ENCODE assay signal across 14 cellular contexts in genomic region chr12:24851341-24851740, GRCh38.
DNase-seq lines count a peak whose midpoint lies in the region; ATAC-seq and TF ChIP-seq lines count a peak whose summit lies in the region.
"Had no signal": no experiment of that assay in that cellular context is flagged by ENCODE, and none has a peak within 500 bp of the region (broad histone marks: within the 10 kb centered on the region; RNA-seq: fewer than 3 reads in every experiment).

No MANE protein-coding gene starts in this region.

- ATAC-seq in body of pancreas (peak; percentile 36), GM18498 (IDR thresholded peaks at IDR 0.05; ENCODE audit: unreplicated experiment) (no peak), HG02973 (IDR thresholded peaks at IDR 0.05; ENCODE audit: unreplicated experiment) (no peak)
- ATAC-seq in activated CD4-positive, alpha-beta T cell treated with anti-CD3 and anti-CD28 coated beads for 36 hours = no peak
- ATAC-seq: HCT116 had no signal

- H3K27ac Mint-ChIP-seq in H9 = peak overlapping the region in 2 of 3 experiments; percentile 25 to 30; a peak in 3 of 7 replicates
- no peak overlapping the region for H3K27ac Mint-ChIP-seq in activated CD4-positive, alpha-beta T cell treated with anti-CD3 and anti-CD28 coated beads for 36 hours
- H3K27ac Mint-ChIP-seq: B cell; CD4-positive, alpha-beta T cell had no signal

- H3K56ac ChIP-seq in H9 (ENCODE audit: insufficient read length, low read depth, low read length) = no peak overlapping the region
- H3K56ac ChIP-seq in mesendoderm (ENCODE audit: low read length) = no peak overlapping the region

- H3K27ac ChIP-seq in BLaER1 treated with 17β-estradiol and CSF1 and Interleukin-3, amounts not matched to agents 10 nM and 100 nM = peak overlapping the region in 6 of 11 experiments; percentile 5 to 40 (median 26); a peak in 7 of 22 replicates
- H3K27ac ChIP-seq in H9 (ENCODE audit: insufficient read length, low read depth, low read length) = no peak overlapping the region
- H3K27ac ChIP-seq in body of pancreas = peak overlapping the region; percentile 37 to 80 (median 62)
- H3K27ac ChIP-seq in mesendoderm (ENCODE audit: low read depth, low read length) = peak overlapping the region; percentile 54
- H3K27ac ChIP-seq: C4-2B had no signal

- no peak for TF ChIP-seq CTCF in H9 (conservative IDR thresholded peaks at IDR 0.05)
- no peak for TF ChIP-seq CTCF in body of pancreas (IDR thresholded peaks at IDR 0.05)

- H3K4me1 Mint-ChIP-seq in H9 = peaks cover 27 to 32% of the 10 kb centered on the region in 2 experiments
- peaks cover 22% of the 10 kb centered on the region for H3K4me1 Mint-ChIP-seq in activated CD4-positive, alpha-beta T cell treated with anti-CD3 and anti-CD28 coated beads for 36 hours
- H3K4me1 Mint-ChIP-seq: B cell had no signal

- intact Hi-C loops in body of pancreas (cut with DNase I) = no loop called here
- intact Hi-C loops in activated CD4-positive, alpha-beta T cell treated with anti-CD3 and anti-CD28 coated beads for 36 hours (cut with DNase I, micrococcal nuclease) = loop anchor here (5.0 to 10.0 kb wide), 3 partner anchors 96 to 281 kb away; partner anchors contain the start of gene BCAT1 (in 1 of the 2)

- H4K8ac ChIP-seq in H9 (replicated peaks; ENCODE audit: insufficient read length, low read depth, low read length) (no peak overlapping the region), mesendoderm (ENCODE audit: low read depth, low read length) (no peak overlapping the region)

- H3K4me2 ChIP-seq in BLaER1 treated with 17β-estradiol and CSF1 and Interleukin-3, amounts not matched to agents 10 nM and 100 nM = peak overlapping the region in 6 of 11 experiments; percentile 20 to 57 (median 56); a peak in 12 of 22 replicates
- H3K4me2 ChIP-seq in H9 (ENCODE audit: insufficient read depth, insufficient read length, low read length) (no peak overlapping the region), mesendoderm (ENCODE audit: low read length) (no peak overlapping the region)

- H3K79me1 ChIP-seq in H9 (ENCODE audit: insufficient read depth, low read depth, low read length, poor library complexity, severe bottlenecking) (peaks cover 2% of the 10 kb centered on the region), mesendoderm (ENCODE audit: low read length) (peaks cover 14% of the 10 kb centered on the region)

- no peaks in the 10 kb centered on the region for H3K9me3 Mint-ChIP-seq in H9
- H3K9me3 Mint-ChIP-seq in activated CD4-positive, alpha-beta T cell treated with anti-CD3 and anti-CD28 coated beads for 36 hours (ENCODE audit: low read depth) = no peaks in the 10 kb centered on the region
- H3K9me3 Mint-ChIP-seq: CD4-positive, alpha-beta T cell; HFFc6 had no signal

- no peak overlapping the region for H3K14ac ChIP-seq in H9 (ENCODE audit: insufficient read depth, low read length)

- H3T11ph ChIP-seq in H9 (ENCODE audit: low read length) = no peak overlapping the region

- H3K23ac ChIP-seq in H9 (ENCODE audit: insufficient read length, low read depth, low read length) (no peak overlapping the region), mesendoderm (ENCODE audit: low read length) (no peak overlapping the region)

- peaks cover 38 to 95% (median 69%) of the 10 kb centered on the region in 11 experiments for H3K36me3 ChIP-seq in BLaER1 treated with 17β-estradiol and CSF1 and Interleukin-3, amounts not matched to agents 10 nM and 100 nM
- H3K36me3 ChIP-seq in body of pancreas (replicated peaks in 1 of 2; ENCODE audit: insufficient read depth in 1 of 2, low read depth in 2 of 2) (no peaks in the 10 kb centered on the region), mesendoderm (ENCODE audit: control insufficient read depth, insufficient read depth, low read length) (no peaks in the 10 kb centered on the region)

- peaks cover 19 to 44% (median 34%) of the 10 kb centered on the region in 3 experiments for H3K36me3 Mint-ChIP-seq in H9 (ENCODE audit: insufficient read depth in 1 of 3, low read depth in 3 of 3)
- no peaks in the 10 kb centered on the region for H3K36me3 Mint-ChIP-seq in activated CD4-positive, alpha-beta T cell treated with anti-CD3 and anti-CD28 coated beads for 36 hours (ENCODE audit: low read depth)

- H2BK15ac ChIP-seq in H9 (ENCODE audit: low read depth, low read length) = no peak overlapping the region
- no peak overlapping the region for H2BK15ac ChIP-seq in mesendoderm (replicated peaks; ENCODE audit: low read depth)

- WGBS in H9 (ENCODE audit: extremely low coverage, insufficient read length, low lambda C conversion rate) = no CpG with 5 or more reads among the region's 3 CpGs
- WGBS in body of pancreas, 2 donors = 41 to 46% methylated on average over 3 of the region's 3 CpGs
- WGBS in mesendoderm (ENCODE audit: extremely low coverage, insufficient coverage, low lambda C conversion rate) = no CpG with 5 or more reads among the region's 3 CpGs

- no peak overlapping the region for H3K4ac ChIP-seq in H9 (ENCODE audit: low read depth, low read length)
- H3K4ac ChIP-seq in mesendoderm (ENCODE audit: low read depth, low read length) = no peak overlapping the region

- peaks cover 0 to 33% (median 0%) of the 10 kb centered on the region in 11 experiments; a peak in 4 of 22 replicates for H4K20me1 ChIP-seq in BLaER1 treated with 17β-estradiol and CSF1 and Interleukin-3, amounts not matched to agents 10 nM and 100 nM
- no peaks in the 10 kb centered on the region for H4K20me1 ChIP-seq in H9 (ENCODE audit: control insufficient read depth, insufficient read depth, insufficient read length)

- CTCF ChIA-PET in activated CD4-positive, alpha-beta T cell treated with anti-CD3 and anti-CD28 coated beads for 36 hours (lab: Charles Lee) = interaction anchor here (0.7 to 4.0 kb wide), 6 partner anchors 11 to 537 kb away, joined by 3 to 24 read pairs (median 4); no protein-coding TSS in a partner anchor

- no peak overlapping the region for H2BK5ac ChIP-seq in H9 (ENCODE audit: insufficient read length, low read length)
- peak overlapping the region; percentile 28 for H2BK5ac ChIP-seq in mesendoderm (ENCODE audit: low read length)

- H3K9me3 ChIP-seq in BLaER1 treated with 17β-estradiol and CSF1 and Interleukin-3, amounts not matched to agents 10 nM and 100 nM (replicated peaks in 1 of 11) = peaks cover 0 to 4% (median 0%) of the 10 kb centered on the region in 11 experiments; a peak in 1 of 22 replicates
- no peaks in the 10 kb centered on the region for H3K9me3 ChIP-seq in H9 (ENCODE audit: control insufficient read depth, low read depth, low read length)
- no peaks in the 10 kb centered on the region for H3K9me3 ChIP-seq in body of pancreas
- H3K9me3 ChIP-seq: Caco-2 had no signal

- H2BK12ac ChIP-seq in H9 (ENCODE audit: insufficient read length, low read depth, low read length) = no peak overlapping the region

- no peak overlapping the region for H2BK20ac ChIP-seq in H9 (ENCODE audit: low read depth, low read length, poor library complexity, severe bottlenecking)

- no peak overlapping the region for H3K4me3 Mint-ChIP-seq in H9
- no peak overlapping the region for H3K4me3 Mint-ChIP-seq in activated CD4-positive, alpha-beta T cell treated with anti-CD3 and anti-CD28 coated beads for 36 hours
- H3K4me3 Mint-ChIP-seq: B cell; CD4-positive, alpha-beta T cell; HFFc6 had no signal

- H3K27me3 Mint-ChIP-seq in H9 (ENCODE audit: low read depth) = no peaks in the 10 kb centered on the region
- peaks cover 11% of the 10 kb centered on the region for H3K27me3 Mint-ChIP-seq in activated CD4-positive, alpha-beta T cell treated with anti-CD3 and anti-CD28 coated beads for 36 hours
- H3K27me3 Mint-ChIP-seq: B cell had no signal

- H3K18ac ChIP-seq in H9 (ENCODE audit: insufficient read length, low read depth, low read length) = no peak overlapping the region
- H3K18ac ChIP-seq in mesendoderm (ENCODE audit: low read length) = no peak overlapping the region

- H3K79me2 ChIP-seq in H9 (ENCODE audit: insufficient read depth, low read length) = no peaks in the 10 kb centered on the region; the same call in 1 of the 2 replicates
- H3K79me2 ChIP-seq in mesendoderm (ENCODE audit: control insufficient read depth, insufficient read depth, low read length) = peaks cover 2% of the 10 kb centered on the region

- H3K9ac ChIP-seq in BLaER1 treated with 17β-estradiol and CSF1 and Interleukin-3, amounts not matched to agents 10 nM and 100 nM = no peak overlapping the region
- no peak overlapping the region for H3K9ac ChIP-seq in H9 (ENCODE audit: extremely low read depth, insufficient read length, low read length)
- H3K9ac ChIP-seq in mesendoderm (ENCODE audit: low read length) = no peak overlapping the region

- H3K27me3 ChIP-seq in BLaER1 treated with 17β-estradiol and CSF1 and Interleukin-3, amounts not matched to agents 10 nM and 100 nM = no peaks in the 10 kb centered on the region
- H3K27me3 ChIP-seq in H9 (ENCODE audit: insufficient read depth, low read length) = no peaks in the 10 kb centered on the region
- no peaks in the 10 kb centered on the region for H3K27me3 ChIP-seq in body of pancreas
- H3K27me3 ChIP-seq in mesendoderm (ENCODE audit: insufficient read depth, low read length, poor library complexity) = no peaks in the 10 kb centered on the region

- no peak overlapping the region for H4K91ac ChIP-seq in H9 (ENCODE audit: insufficient read length, low read depth, low read length)

- H4K5ac ChIP-seq in H9 (ENCODE audit: insufficient read length, low read depth, low read length) = no peak overlapping the region
- no peak overlapping the region for H4K5ac ChIP-seq in mesendoderm (ENCODE audit: low read length)

- DNase-seq in H9 = no peak
- no peak for DNase-seq in body of pancreas
- peak; percentile 66 for DNase-seq in mesendoderm
- no peak for DNase-seq in activated CD4-positive, alpha-beta T cell treated with anti-CD3 and anti-CD28 coated beads for 36 hours
- DNase-seq: Caco-2; CD4-positive, alpha-beta T cell; HFFc6; KG1 had no signal

- no peak for TF ChIP-seq POLR2A in body of pancreas (IDR thresholded peaks at IDR 0.05)

- H3K4me1 ChIP-seq in BLaER1 treated with 17β-estradiol and CSF1 and Interleukin-3, amounts not matched to agents 10 nM and 100 nM = peaks cover 25 to 65% (median 46%) of the 10 kb centered on the region in 10 experiments
- H3K4me1 ChIP-seq in H9 (ENCODE audit: insufficient read depth, low read length) = no peaks in the 10 kb centered on the region; the same call in 1 of the 2 replicates
- peaks cover 58% of the 10 kb centered on the region for H3K4me1 ChIP-seq in body of pancreas
- H3K4me1 ChIP-seq in mesendoderm (ENCODE audit: control insufficient read depth, low read depth, low read length) = peaks cover 9% of the 10 kb centered on the region
- H3K4me1 ChIP-seq: Caco-2 had no signal

- no peak overlapping the region for H3K4me3 ChIP-seq in BLaER1 treated with 17β-estradiol and CSF1 and Interleukin-3, amounts not matched to agents 10 nM and 100 nM
- H3K4me3 ChIP-seq in body of pancreas (no peak overlapping the region), mesendoderm (ENCODE audit: low read length) (no peak overlapping the region)

- POLR2A ChIA-PET in activated CD4-positive, alpha-beta T cell treated with anti-CD3 and anti-CD28 coated beads for 36 hours (lab: Charles Lee) = no interaction called here

- H2AK5ac ChIP-seq in H9 (ENCODE audit: insufficient read length, low read length) (no peak overlapping the region), mesendoderm (ENCODE audit: low read length) (no peak overlapping the region)

- H2AFZ ChIP-seq in H9 (ENCODE audit: low read length) = no peak overlapping the region

- H3K23me2 ChIP-seq in H9 (ENCODE audit: insufficient read length, low read depth, low read length, poor library complexity, severe bottlenecking) = no peaks in the 10 kb centered on the region

- H2BK120ac ChIP-seq in H9 (ENCODE audit: low read depth, low read length, poor library complexity, severe bottlenecking) (no peak overlapping the region), mesendoderm (ENCODE audit: low read depth, low read length) (no peak overlapping the region)

Comparison
In these comparisons a context has a peak if more than half of its experiments do, and no peak if none do; other contexts are left out.
1. H3K4me2 ChIP-seq: peak in BLaER1 treated with 17β-estradiol and CSF1 and Interleukin-3, amounts not matched to agents 10 nM and 100 nM (6 of 11); none in H9 (single experiment) and mesendoderm (single experiment).